14 cellular contexts compared by ENCODE assay signal in the genomic region with DNA sequence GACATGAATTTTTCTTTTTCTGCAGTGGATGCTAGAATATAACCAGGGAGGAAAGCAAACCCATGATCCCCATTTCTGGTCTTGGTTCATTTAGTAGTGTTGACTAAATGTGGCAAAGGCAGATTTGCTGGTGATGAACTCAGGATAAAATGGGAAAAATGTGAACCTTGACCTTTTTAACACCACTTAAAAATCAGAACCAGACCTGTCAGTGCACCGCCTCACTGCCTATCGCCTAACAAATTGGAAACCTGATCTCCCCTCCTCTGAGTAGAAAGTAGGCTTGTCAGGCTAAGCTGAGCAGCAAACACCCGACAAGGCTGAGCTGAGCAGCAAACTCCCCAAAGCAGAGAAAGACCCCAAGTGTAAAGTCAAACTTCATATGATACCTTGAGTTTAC.
DNase-seq lines count a peak whose midpoint lies in the region; ATAC-seq and TF ChIP-seq lines count a peak whose summit lies in the region.
"Had no signal": no experiment of that assay in that cellular context is flagged by ENCODE, and none has a peak within 500 bp of the region (broad histone marks: within the 10 kb centered on the region; RNA-seq: fewer than 3 reads in every experiment).

No MANE protein-coding gene starts in this region.

- H3K27me3 ChIP-seq in SJCRH30 (no peaks in the 10 kb centered on the region), kidney epithelial cell (ENCODE audit: control insufficient read depth, insufficient read depth, low read length) (no peaks in the 10 kb centered on the region)
- H3K27me3 ChIP-seq: BE2C had no signal

- no peaks in the 10 kb centered on the region for H3K4me1 Mint-ChIP-seq in activated CD8-positive, alpha-beta memory T cell treated with anti-CD3 and anti-CD28 coated beads, Interleukin-2, amount 10 ng/mL, durations not matched to agents 7 days and 5 days

- TF ChIP-seq CTCF in kidney epithelial cell (IDR thresholded peaks at IDR 0.05; ENCODE audit: insufficient read depth, low read length, poor library complexity, severe bottlenecking), result no peak

- H3K9me3 Mint-ChIP-seq in activated CD8-positive, alpha-beta memory T cell treated with anti-CD3 and anti-CD28 coated beads, Interleukin-2, amount 10 ng/mL, durations not matched to agents 7 days and 5 days (ENCODE audit: low read depth), result no peaks in the 10 kb centered on the region

- DNase-seq in DMS53 treated with DMSO at 0.1 percent for 48 hours (lab: John Stamatoyannopoulos, UW; ENCODE audit: unreplicated experiment) (peak; percentile 82), HS-5 (ENCODE audit: low read depth) (peak; percentile 14), SJCRH30 (peak; percentile 24 to 47), kidney epithelial cell (ENCODE audit: low read depth) (peak; percentile 9), SKM-1 (lab: John Stamatoyannopoulos, UW; ENCODE audit: unreplicated experiment) (no peak)
- DNase-seq in activated CD8-positive, alpha-beta memory T cell treated with anti-CD3 and anti-CD28 coated beads, Interleukin-2, amount 10 ng/mL, durations not matched to agents 7 days and 5 days, result no peak
- DNase-seq: activated CD4-positive, alpha-beta T cell treated with anti-CD3 and anti-CD28 coated beads for 48 hours; BE2C; foreskin fibroblast; NCI-H1436; OCI-M1 had no signal

- CTCF ChIA-PET in activated CD8-positive, alpha-beta memory T cell treated with anti-CD3 and anti-CD28 coated beads, Interleukin-2, amount 10 ng/mL, durations not matched to agents 7 days and 5 days (lab: Charles Lee), result no interaction called here

- H3K4me3 ChIP-seq in SJCRH30, result peak overlapping the region; percentile 10; the same call in 1 of the 2 replicates
- no peak overlapping the region for H3K4me3 ChIP-seq in kidney epithelial cell (ENCODE audit: low read depth, low read length)

- no peaks in the 10 kb centered on the region for H3K36me3 Mint-ChIP-seq in activated CD8-positive, alpha-beta memory T cell treated with anti-CD3 and anti-CD28 coated beads, Interleukin-2, amount 10 ng/mL, durations not matched to agents 7 days and 5 days

- no peak overlapping the region for H3K4me3 Mint-ChIP-seq in activated CD8-positive, alpha-beta memory T cell treated with anti-CD3 and anti-CD28 coated beads, Interleukin-2, amount 10 ng/mL, durations not matched to agents 7 days and 5 days

- H3K27me3 Mint-ChIP-seq in activated CD8-positive, alpha-beta memory T cell treated with anti-CD3 and anti-CD28 coated beads, Interleukin-2, amount 10 ng/mL, durations not matched to agents 7 days and 5 days, result no peaks in the 10 kb centered on the region

- H3K36me3 ChIP-seq in SJCRH30, result no peaks in the 10 kb centered on the region
- no peaks in the 10 kb centered on the region for H3K36me3 ChIP-seq in kidney epithelial cell (ENCODE audit: control insufficient read depth, insufficient read depth, low read length)
- H3K36me3 ChIP-seq: BE2C had no signal

- no peak for ATAC-seq in activated CD8-positive, alpha-beta memory T cell treated with anti-CD3 and anti-CD28 coated beads, Interleukin-2, amount 10 ng/mL, durations not matched to agents 7 days and 5 days
- no peak for ATAC-seq in HG02973 (IDR thresholded peaks at IDR 0.05; ENCODE audit: unreplicated experiment)
- ATAC-seq in HG03457 (IDR thresholded peaks at IDR 0.05; ENCODE audit: unreplicated experiment), result no peak
- ATAC-seq: HCT116 had no signal

- H3K27ac Mint-ChIP-seq in activated CD8-positive, alpha-beta memory T cell treated with anti-CD3 and anti-CD28 coated beads, Interleukin-2, amount 10 ng/mL, durations not matched to agents 7 days and 5 days, result no peak overlapping the region

- H3K27ac ChIP-seq in SJCRH30, result no peak overlapping the region

- H3K9me3 ChIP-seq in SJCRH30 (replicated peaks), result no peaks in the 10 kb centered on the region
- H3K9me3 ChIP-seq: BE2C had no signal

- H3K4me1 ChIP-seq in SJCRH30, result peaks cover 9% of the 10 kb centered on the region; the same call in 1 of the 2 replicates

Comparison
In these comparisons a context has a peak if more than half of its experiments do, and no peak if none do; other contexts are left out.
1. DNase-seq: peak in DMS53 treated with DMSO at 0.1 percent for 48 hours (single experiment), HS-5 (single experiment), SJCRH30 (2 of 2) and kidney epithelial cell (single experiment); none in SKM-1 (single experiment) and activated CD8-positive, alpha-beta memory T cell treated with anti-CD3 and anti-CD28 coated beads, Interleukin-2, amount 10 ng/mL, durations not matched to agents 7 days and 5 days (single experiment).